ENCODE assay signal across 9 cellular contexts in the genomic region with DNA sequence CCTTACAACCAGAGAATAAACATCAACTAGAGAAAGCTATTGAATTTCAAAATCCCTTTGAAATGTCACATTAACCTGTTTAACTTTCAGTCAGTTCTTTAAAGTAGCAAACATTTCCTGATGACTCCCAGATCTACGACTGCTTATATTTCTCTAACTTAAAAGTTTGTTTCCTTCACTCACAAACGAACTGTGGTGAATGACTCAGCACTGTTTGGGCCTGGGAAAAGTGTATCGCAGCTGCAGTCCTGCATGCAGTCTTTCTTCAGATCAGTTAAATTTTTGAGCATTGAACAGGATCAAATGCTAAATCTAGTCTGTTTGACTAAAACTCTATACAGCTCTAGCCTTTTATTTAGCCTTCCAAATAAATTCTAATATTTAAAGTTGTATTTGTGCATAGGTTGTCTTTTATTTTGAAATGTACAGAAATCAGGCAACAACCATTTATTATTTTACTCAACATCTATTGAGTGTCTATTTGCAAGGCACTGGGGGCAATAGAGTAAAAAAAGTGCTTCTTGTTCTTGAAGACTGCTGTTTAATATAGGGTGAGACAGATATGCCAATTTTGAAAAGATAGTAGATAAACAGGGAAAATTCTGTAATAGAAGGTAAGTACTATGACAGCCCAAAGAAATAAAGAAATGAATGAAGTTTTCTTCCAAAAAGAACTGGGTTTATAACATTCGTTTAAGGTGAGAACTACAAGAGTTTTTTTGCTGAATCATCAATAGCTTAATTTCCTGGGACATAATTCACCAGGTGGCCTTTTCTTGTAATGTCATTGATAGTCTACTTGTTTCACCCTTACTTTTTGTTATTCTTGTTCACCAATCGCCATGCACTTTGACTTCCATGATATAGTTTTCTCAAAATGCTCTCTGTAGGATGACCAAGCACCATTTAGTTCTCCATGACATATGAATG.
DNase-seq lines count a peak whose midpoint lies in the region; FAIRE-seq and TF ChIP-seq lines count a peak whose summit lies in the region.
"Had no signal": no experiment of that assay in that cellular context is flagged by ENCODE, and none has a peak within 500 bp of the region (broad histone marks: within the 10 kb centered on the region; RNA-seq: fewer than 3 reads in every experiment).

No MANE protein-coding gene starts in this region.

- H3K9ac ChIP-seq in HUES6 (ENCODE audit: low read length): no peak overlapping the region

- H3K27me3 ChIP-seq in HUES6 (ENCODE audit: control insufficient read depth, insufficient read depth, low read length): no peaks in the 10 kb centered on the region

- H3K9me3 ChIP-seq in HUES6 (ENCODE audit: control insufficient read depth, insufficient read depth, low read depth, low read length): peaks cover 6% of the 10 kb centered on the region; the same call in 1 of the 2 replicates
- H3K9me3 ChIP-seq: prostate gland had no signal

- FAIRE-seq in GM12891 (lab: Jason Lieb, UNC): no peak

- H3K4me1 ChIP-seq in HUES6 (ENCODE audit: control insufficient read depth, insufficient read depth, low read length): peaks cover 7% of the 10 kb centered on the region; the same call in 1 of the 2 replicates
- H3K4me1 ChIP-seq: prostate gland had no signal

- intact Hi-C loops in activated T-helper 2 cell treated with anti-CD3 and anti-CD28 coated beads, Interferon-gamma antibody, Interleukin-2, Interleukin-4, amounts not matched to agents 10 μg/mL and 5 μg/mL and 100 μg/mL, durations not matched to agents 14 hours and 24 hours and 36 hours (cut with micrococcal nuclease): no loop called here

- no peak overlapping the region for H3K4me3 ChIP-seq in HUES6 (ENCODE audit: low read depth, low read length)
- H3K4me3 ChIP-seq: prostate gland had no signal

- H3K4me3 Mint-ChIP-seq in activated T-helper 2 cell treated with anti-CD3 and anti-CD28 coated beads, Interferon-gamma antibody, Interleukin-2, Interleukin-4, amounts not matched to agents 10 μg/mL and 5 μg/mL and 100 μg/mL, durations not matched to agents 14 hours and 24 hours and 36 hours (ENCODE audit: low read depth): no peak overlapping the region

- peak; percentile 60 for DNase-seq in AG08395 (ENCODE audit: low spot score)
- peak; percentile 8 for DNase-seq in amniotic stem cell (lab: John Stamatoyannopoulos, UW)
- peak; percentile 10 for DNase-seq in iPS-NIHi7 (ENCODE audit: extremely low spot score)
- DNase-seq in cerebellar nuclear complex (lab: John Stamatoyannopoulos, UW): no peak
- DNase-seq in GM12891 (ENCODE audit: insufficient read length, low spot score): no peak
- no peak for DNase-seq in activated T-helper 2 cell treated with anti-CD3 and anti-CD28 coated beads, Interferon-gamma antibody, Interleukin-2, Interleukin-4, amounts not matched to agents 10 μg/mL and 5 μg/mL and 100 μg/mL, durations not matched to agents 14 hours and 24 hours and 36 hours (ENCODE audit: low spot score)
- no peak for DNase-seq in T-helper 9 cell

- H3K9me3 Mint-ChIP-seq in activated T-helper 2 cell treated with anti-CD3 and anti-CD28 coated beads, Interferon-gamma antibody, Interleukin-2, Interleukin-4, amounts not matched to agents 10 μg/mL and 5 μg/mL and 100 μg/mL, durations not matched to agents 14 hours and 24 hours and 36 hours: peaks cover 19% of the 10 kb centered on the region

- no peaks in the 10 kb centered on the region for H3K36me3 Mint-ChIP-seq in activated T-helper 2 cell treated with anti-CD3 and anti-CD28 coated beads, Interferon-gamma antibody, Interleukin-2, Interleukin-4, amounts not matched to agents 10 μg/mL and 5 μg/mL and 100 μg/mL, durations not matched to agents 14 hours and 24 hours and 36 hours (ENCODE audit: low read depth)

- H3K27me3 Mint-ChIP-seq in activated T-helper 2 cell treated with anti-CD3 and anti-CD28 coated beads, Interferon-gamma antibody, Interleukin-2, Interleukin-4, amounts not matched to agents 10 μg/mL and 5 μg/mL and 100 μg/mL, durations not matched to agents 14 hours and 24 hours and 36 hours (ENCODE audit: low read depth): no peaks in the 10 kb centered on the region

- no peak for TF ChIP-seq POLR2A in GM12891 (IDR thresholded peaks at IDR 0.05; ENCODE audit: low read depth, low read length)

- H3K27ac ChIP-seq in HUES6 (ENCODE audit: low read depth, low read length): peak overlapping the region; percentile 53; the same call in 1 of the 2 replicates
- H3K27ac ChIP-seq: prostate gland had no signal

- peaks cover 9% of the 10 kb centered on the region for H3K4me1 Mint-ChIP-seq in activated T-helper 2 cell treated with anti-CD3 and anti-CD28 coated beads, Interferon-gamma antibody, Interleukin-2, Interleukin-4, amounts not matched to agents 10 μg/mL and 5 μg/mL and 100 μg/mL, durations not matched to agents 14 hours and 24 hours and 36 hours (ENCODE audit: low read depth)

- no peaks in the 10 kb centered on the region for H3K36me3 ChIP-seq in HUES6 (ENCODE audit: control insufficient read depth, insufficient read depth, low read length)
- H3K36me3 ChIP-seq: prostate gland had no signal

- H3K27ac Mint-ChIP-seq in activated T-helper 2 cell treated with anti-CD3 and anti-CD28 coated beads, Interferon-gamma antibody, Interleukin-2, Interleukin-4, amounts not matched to agents 10 μg/mL and 5 μg/mL and 100 μg/mL, durations not matched to agents 14 hours and 24 hours and 36 hours: no peak overlapping the region

TF ChIP-seq in GM12891, 5 proteins besides CTCF, POLR2A, EP300 and RAD21:
- no peak for TF ChIP-seq TAF1 (IDR thresholded peaks at IDR 0.05; ENCODE audit: low read depth, low read length)
- TF ChIP-seq POU2F2 (IDR thresholded peaks at IDR 0.05; ENCODE audit: low read depth, low read length): no peak
- no peak for TF ChIP-seq POLR2AphosphoS5 (IDR thresholded peaks at IDR 0.05; ENCODE audit: low read depth, low read length)
- no peak for TF ChIP-seq SPI1 (IDR thresholded peaks at IDR 0.05; ENCODE audit: low read depth, low read length)
- no peak for TF ChIP-seq PAX5 (IDR thresholded peaks at IDR 0.05; ENCODE audit: insufficient read depth, low read length, severe bottlenecking)

Comparison
In these comparisons a context has a peak if more than half of its experiments do, and no peak if none do; other contexts are left out.
1. DNase-seq: peak in AG08395 (single experiment), amniotic stem cell (single experiment) and iPS-NIHi7 (single experiment); none in cerebellar nuclear complex (0 of 2), GM12891 (single experiment), activated T-helper 2 cell treated with anti-CD3 and anti-CD28 coated beads, Interferon-gamma antibody, Interleukin-2, Interleukin-4, amounts not matched to agents 10 μg/mL and 5 μg/mL and 100 μg/mL, durations not matched to agents 14 hours and 24 hours and 36 hours (single experiment) and T-helper 9 cell (single experiment).